ENCODE assay signal across 8 cellular contexts in genomic region chr5:672329-673139, GRCh38. TPM values are rescaled to one million over a fixed set of nuclear protein-coding genes. Genes with fewer than 3 reads are reported as not detected.
DNase-seq lines count a peak whose midpoint lies in the region; ATAC-seq and TF ChIP-seq lines count a peak whose summit lies in the region.

No MANE protein-coding gene starts in this region.

- H3K36me3 ChIP-seq in left lung, result peaks cover 0 to under 1% of the 10 kb centered on the region in 2 donors

- H3K9me3 ChIP-seq in left lung, result no peaks in the 10 kb centered on the region

- peak overlapping the region; percentile 83 to 100 (median 99) for H3K27ac ChIP-seq in dorsolateral prefrontal cortex
- H3K27ac ChIP-seq in left lung, result peak overlapping the region in 1 of 2 donors; percentile 43

- peak; percentile 49 for ATAC-seq in GM18858 (IDR thresholded peaks at IDR 0.05; ENCODE audit: unreplicated experiment)
- ATAC-seq in left lung, result peak; percentile 49
- ATAC-seq in GM18868 (IDR thresholded peaks at IDR 0.05; ENCODE audit: unreplicated experiment), result no peak
- no peak for ATAC-seq in GM21360 (IDR thresholded peaks at IDR 0.05; ENCODE audit: unreplicated experiment)

- intact Hi-C loops in dorsolateral prefrontal cortex (cut with DNase I) (loop anchor here (2.0 to 5.0 kb wide), 3 partner anchors 20 to 220 kb away; partner anchors contain the start of genes BRD9 (in 1 of the 2), TPPP (in 1 of the 2), TRIP13 (in 1 of the 2) and ZDHHC11B (in 1 of the 2)), left lung (cut with DNase I) (loop anchor here in 1 of 2 donors (5.0 kb wide), 1 partner anchor 230 kb away; no protein-coding TSS in a partner anchor)

- H3K4me3 ChIP-seq in dorsolateral prefrontal cortex (peak overlapping the region in 50 of 59 donors; percentile 0 to 57 (median 30)), left lung (no peak overlapping the region)

- DNase-seq in NCI-H2171 (lab: John Stamatoyannopoulos, UW) (peak; percentile 97), dorsolateral prefrontal cortex (peak in 9 of 10 donors; percentile 61 to 84 (median 76)), left lung (peak; percentile 83 to 85)
- peak; percentile 75 for DNase-seq in activated CD4-positive, alpha-beta T cell treated with anti-CD3 and anti-CD28 coated beads for 48 hours
- peak; percentile 37 to 49 for DNase-seq in stimulated activated CD4-positive, alpha-beta T cell treated with anti-CD3 and anti-CD28 coated beads, Interleukin-4, amount 100 ng/mL, for 48 hours (ENCODE audit: low read depth in 2 of 2)

- peaks cover 22 to 30% of the 10 kb centered on the region in 2 donors for H3K4me1 ChIP-seq in left lung

- TF ChIP-seq CTCF in dorsolateral prefrontal cortex (IDR thresholded peaks at IDR 0.05 in 54 of 56, conservative IDR thresholded peaks at IDR 0.05 in 2 of 56; ENCODE audit: low read depth in 1 of 56, partially characterized antibody in 56 of 56) (peak in 3 of 56 donors; percentile 9 to 13 (median 12)), left lung (IDR thresholded peaks at IDR 0.05) (no peak)

- peaks cover 0 to 6% (median 0%) of the 10 kb centered on the region in 45 donors for H3K27me3 ChIP-seq in dorsolateral prefrontal cortex
- H3K27me3 ChIP-seq in left lung, result peaks cover 0 to 5% of the 10 kb centered on the region in 2 donors

RNA-seq across cellular contexts. Expression of gene TPPP, which starts 20.6 kb away (rescaled TPM):
- total RNA-seq in dorsolateral prefrontal cortex, result 100 to 1,000 TPM; 236 to 675 (median 361) TPM
- 10 to 100 TPM in 1 of 2 donors, 1 to 10 TPM in 1; 9.6 to 14.4 TPM for total RNA-seq in left lung

Comparison
In these comparisons a context has a peak if more than half of its experiments do, and no peak if none do; other contexts are left out.
1. ATAC-seq: peak in GM18858 (single experiment) and left lung (single experiment); none in GM18868 (single experiment) and GM21360 (single experiment).
2. DNase-seq: peak in every context shown above with its lines; median percentile 97 in NCI-H2171; 84 in left lung; 76 in dorsolateral prefrontal cortex; 75 in activated CD4-positive, alpha-beta T cell treated with anti-CD3 and anti-CD28 coated beads for 48 hours; 43 in stimulated activated CD4-positive, alpha-beta T cell treated with anti-CD3 and anti-CD28 coated beads, Interleukin-4, amount 100 ng/mL, for 48 hours.
3. H3K4me3 ChIP-seq: peak in dorsolateral prefrontal cortex (50 of 59); none in left lung (0 of 2).
4. RNA of gene TPPP, which starts 20.6 kb away (total RNA-seq): 236 to 675 TPM in dorsolateral prefrontal cortex; 9.6 to 14.4 TPM in left lung; every median in the first group is over 10 times any median in the second.